Comparison of ENCODE assay signal across 16 cellular contexts in genomic region chr6:41585605-41586004, GRCh38. TPM values are rescaled to one million over a fixed set of nuclear protein-coding genes. Genes with fewer than 3 reads are reported as not detected.
"Had no signal": no experiment of that assay in that cellular context is flagged by ENCODE, and none has a peak within 500 bp of the region (broad histone marks: within the 10 kb centered on the region; RNA-seq: fewer than 3 reads in every experiment).

No MANE protein-coding gene starts in this region.

- H3K27me3 Mint-ChIP-seq: memory B cell; natural killer cell treated with Interleukin-12 subunit alpha and Interleukin-12 subunit beta and Interleukin-15 and Interleukin-18, amount 100 ng/mL, for 72 hours had no signal

- FAIRE-seq: astrocyte had no signal

- H3K27me3 ChIP-seq: tibial nerve had no signal

- H3K4me3 Mint-ChIP-seq: activated T-cell treated with anti-CD3 and anti-CD28 coated beads, Interleukin-2, amount 50 U/mL, for 72 hours; memory B cell; natural killer cell treated with Interleukin-12 subunit alpha and Interleukin-12 subunit beta and Interleukin-15 and Interleukin-18, amount 100 ng/mL, for 72 hours; T-helper 2 cell treated with Interferon-gamma antibody and Interleukin-4, amounts not matched to agents 5 μg/mL and 100 μg/mL, for 36 hours had no signal

- H3K9me3 ChIP-seq: tibial nerve had no signal

- H3K4me1 Mint-ChIP-seq: memory B cell had no signal

- H3K27ac Mint-ChIP-seq: activated T-cell treated with anti-CD3 and anti-CD28 coated beads, Interleukin-2, amount 50 U/mL, for 72 hours; memory B cell; T-helper 2 cell treated with Interferon-gamma antibody and Interleukin-4, amounts not matched to agents 5 μg/mL and 100 μg/mL, for 36 hours had no signal

- H3K9me3 Mint-ChIP-seq: activated T-cell treated with anti-CD3 and anti-CD28 coated beads, Interleukin-2, amount 50 U/mL, for 72 hours; memory B cell; natural killer cell treated with Interleukin-12 subunit alpha and Interleukin-12 subunit beta and Interleukin-15 and Interleukin-18, amount 100 ng/mL, for 72 hours; T-helper 2 cell treated with Interferon-gamma antibody and Interleukin-4, amounts not matched to agents 5 μg/mL and 100 μg/mL, for 36 hours had no signal

- ATAC-seq: activated T-cell treated with anti-CD3 and anti-CD28 coated beads, Interleukin-2, amount 50 U/mL, for 72 hours; natural killer cell treated with Interleukin-12 subunit alpha and Interleukin-12 subunit beta and Interleukin-15 and Interleukin-18, amount 100 ng/mL, for 72 hours had no signal

- H3K27ac ChIP-seq: coronary artery, skin epidermis had no signal

- H3K4me3 ChIP-seq: coronary artery, skin epidermis, tibial nerve had no signal

- DNase-seq: activated CD4-positive, alpha-beta T cell treated with anti-CD3 and anti-CD28 coated beads for 1 hour; activated CD4-positive, alpha-beta T cell treated with anti-CD3 and anti-CD28 coated beads, Interleukin-2, amount 50 U/mL, for 48 hours; activated CD8-positive, alpha-beta memory T cell treated with anti-CD3 and anti-CD28 coated beads, Interleukin-2, amount 50 U/mL, for 4 hours; activated naive CD4-positive, alpha-beta T cell; activated T-cell treated with anti-CD3 and anti-CD28 coated beads, Interleukin-2, amount 50 U/mL, for 72 hours; effector CD8-positive, alpha-beta T cell; left colon; stimulated activated CD4-positive, alpha-beta T cell treated with anti-CD3 and anti-CD28 coated beads, Interleukin-4, amount 100 ng/mL, for 4 hours; SW 1271 had no signal

RNA-seq across cellular contexts. Expression of gene MDFI, which starts 52.7 kb away (rescaled TPM):
- total RNA-seq: activated T-cell treated with anti-CD3 and anti-CD28 coated beads, Interleukin-2, amount 50 U/mL, for 72 hours; natural killer cell treated with Interleukin-12 subunit alpha and Interleukin-12 subunit beta and Interleukin-15 and Interleukin-18, amount 100 ng/mL, for 72 hours had no signal
